Comparison of ENCODE assay signal across 23 cellular contexts in genomic region chr11:120039031-120039430, GRCh38.
A peak's percentile ranks its signal among the peaks of the same experiment; 100 is the strongest.
DNase-seq lines count a peak whose midpoint lies in the region; ATAC-seq, FAIRE-seq and TF ChIP-seq lines count a peak whose summit lies in the region.
"Had no signal": no experiment of that assay in that cellular context is flagged by ENCODE, and none has a peak within 500 bp of the region (broad histone marks: within the 10 kb centered on the region; RNA-seq: fewer than 3 reads in every experiment).

No MANE protein-coding gene starts in this region.

- CTCF ChIA-PET in activated CD8-positive, alpha-beta memory T cell treated with anti-CD3 and anti-CD28 coated beads, Interleukin-2, amount 10 ng/mL, durations not matched to agents 7 days and 5 days (lab: Charles Lee), result no interaction called here

- H3K4me1 Mint-ChIP-seq in activated CD8-positive, alpha-beta memory T cell treated with anti-CD3 and anti-CD28 coated beads, Interleukin-2, amount 10 ng/mL, durations not matched to agents 7 days and 5 days, result no peaks in the 10 kb centered on the region
- H3K4me1 Mint-ChIP-seq: B cell; CD4-positive, CD25-positive, alpha-beta regulatory T cell had no signal

- intact Hi-C loops in gastrocnemius medialis (cut with DNase I; ENCODE audit: low total_unique reads), result no loop called here

- no peaks in the 10 kb centered on the region for H3K9me3 Mint-ChIP-seq in activated CD8-positive, alpha-beta memory T cell treated with anti-CD3 and anti-CD28 coated beads, Interleukin-2, amount 10 ng/mL, durations not matched to agents 7 days and 5 days (ENCODE audit: low read depth)
- H3K9me3 Mint-ChIP-seq: CD8-positive, alpha-beta T cell had no signal

- ATAC-seq in activated CD8-positive, alpha-beta memory T cell treated with anti-CD3 and anti-CD28 coated beads, Interleukin-2, amount 10 ng/mL, durations not matched to agents 7 days and 5 days, result no peak
- ATAC-seq in gastrocnemius medialis (no peak), HG02571 (IDR thresholded peaks at IDR 0.05; ENCODE audit: unreplicated experiment) (no peak)
- ATAC-seq: CD8-positive, alpha-beta T cell had no signal

- DNase-seq in activated CD8-positive, alpha-beta memory T cell treated with anti-CD3 and anti-CD28 coated beads, Interleukin-2, amount 50 U/mL, for 48 hours, result peak; percentile 1
- DNase-seq in activated CD8-positive, alpha-beta memory T cell treated with anti-CD3 and anti-CD28 coated beads, Interleukin-2, amount 10 ng/mL, durations not matched to agents 7 days and 5 days, result no peak
- DNase-seq in bronchial epithelial cell (ENCODE audit: low read depth), result no peak
- peak; percentile 25 for DNase-seq in islet precursor cell
- peak; percentile 5 for DNase-seq in ureter (ENCODE audit: low spot score)
- DNase-seq in foreskin melanocyte, result no peak
- DNase-seq in gastrocnemius medialis, result no peak
- DNase-seq: Caco-2; CD4-positive, CD25-positive, alpha-beta regulatory T cell; DMS153; DND-41; GOT3; HCEC 1CT had no signal

- no peak overlapping the region for H3K4me3 ChIP-seq in bronchial epithelial cell (ENCODE audit: low read depth, low read length)
- no peak overlapping the region for H3K4me3 ChIP-seq in gastrocnemius medialis
- H3K4me3 ChIP-seq: BLaER1 had no signal

- H3K27me3 ChIP-seq in bronchial epithelial cell (ENCODE audit: control insufficient read depth, insufficient read depth, low read length), result no peaks in the 10 kb centered on the region
- no peaks in the 10 kb centered on the region for H3K27me3 ChIP-seq in gastrocnemius medialis
- H3K27me3 ChIP-seq: BLaER1 had no signal

- no peaks in the 10 kb centered on the region for H3K9me3 ChIP-seq in gastrocnemius medialis

- H3K27me3 Mint-ChIP-seq in activated CD8-positive, alpha-beta memory T cell treated with anti-CD3 and anti-CD28 coated beads, Interleukin-2, amount 10 ng/mL, durations not matched to agents 7 days and 5 days, result peaks cover 13% of the 10 kb centered on the region

- FAIRE-seq in bronchial epithelial cell (lab: Jason Lieb, UNC), result peak; percentile 52
- FAIRE-seq: A204.1, G401.6, GM12892, H54 had no signal

- no peaks in the 10 kb centered on the region for H3K36me3 Mint-ChIP-seq in activated CD8-positive, alpha-beta memory T cell treated with anti-CD3 and anti-CD28 coated beads, Interleukin-2, amount 10 ng/mL, durations not matched to agents 7 days and 5 days
- H3K36me3 Mint-ChIP-seq: CD4-positive, CD25-positive, alpha-beta regulatory T cell; CD8-positive, alpha-beta T cell had no signal

- H3K4me1 ChIP-seq in gastrocnemius medialis, result no peaks in the 10 kb centered on the region
- H3K4me1 ChIP-seq: BLaER1, Caco-2 had no signal

- H3K36me3 ChIP-seq in bronchial epithelial cell (ENCODE audit: control insufficient read depth, insufficient read depth, low read length) (no peaks in the 10 kb centered on the region), gastrocnemius medialis (no peaks in the 10 kb centered on the region)
- H3K36me3 ChIP-seq: BLaER1 had no signal

- no peak for TF ChIP-seq CTCF in bronchial epithelial cell (IDR thresholded peaks at IDR 0.05; ENCODE audit: insufficient read depth, low read length, severe bottlenecking)
- TF ChIP-seq CTCF in gastrocnemius medialis (IDR thresholded peaks at IDR 0.05 in 4 of 5, conservative IDR thresholded peaks at IDR 0.05 in 1 of 5), result no peak

- no peak overlapping the region for H3K4me3 Mint-ChIP-seq in activated CD8-positive, alpha-beta memory T cell treated with anti-CD3 and anti-CD28 coated beads, Interleukin-2, amount 10 ng/mL, durations not matched to agents 7 days and 5 days
- H3K4me3 Mint-ChIP-seq: B cell; CD4-positive, CD25-positive, alpha-beta regulatory T cell; CD8-positive, alpha-beta T cell had no signal

- H3K27ac ChIP-seq in gastrocnemius medialis, result no peak overlapping the region
- H3K27ac ChIP-seq: 22Rv1, BLaER1, C4-2B had no signal

- H3K27ac Mint-ChIP-seq in activated CD8-positive, alpha-beta memory T cell treated with anti-CD3 and anti-CD28 coated beads, Interleukin-2, amount 10 ng/mL, durations not matched to agents 7 days and 5 days, result no peak overlapping the region
- H3K27ac Mint-ChIP-seq: B cell; CD4-positive, CD25-positive, alpha-beta regulatory T cell; CD8-positive, alpha-beta T cell had no signal

- no peak for TF ChIP-seq POLR2A in gastrocnemius medialis (IDR thresholded peaks at IDR 0.05)

- in situ Hi-C loops in gastrocnemius medialis (cut with MboI; ENCODE audit: low sequenced_read_pairs in 4 of 4), result loop anchor here in 1 of 4 donors (10.0 kb wide), 1 partner anchor 56 kb away; no protein-coding TSS in a partner anchor

Comparison
In these comparisons a context has a peak if more than half of its experiments do, and no peak if none do; other contexts are left out.
1. DNase-seq: peak in activated CD8-positive, alpha-beta memory T cell treated with anti-CD3 and anti-CD28 coated beads, Interleukin-2, amount 50 U/mL, for 48 hours (single experiment), islet precursor cell (single experiment) and ureter (single experiment); none in activated CD8-positive, alpha-beta memory T cell treated with anti-CD3 and anti-CD28 coated beads, Interleukin-2, amount 10 ng/mL, durations not matched to agents 7 days and 5 days (single experiment), bronchial epithelial cell (single experiment), foreskin melanocyte (single experiment) and gastrocnemius medialis (0 of 2).